In the genomic region with DNA sequence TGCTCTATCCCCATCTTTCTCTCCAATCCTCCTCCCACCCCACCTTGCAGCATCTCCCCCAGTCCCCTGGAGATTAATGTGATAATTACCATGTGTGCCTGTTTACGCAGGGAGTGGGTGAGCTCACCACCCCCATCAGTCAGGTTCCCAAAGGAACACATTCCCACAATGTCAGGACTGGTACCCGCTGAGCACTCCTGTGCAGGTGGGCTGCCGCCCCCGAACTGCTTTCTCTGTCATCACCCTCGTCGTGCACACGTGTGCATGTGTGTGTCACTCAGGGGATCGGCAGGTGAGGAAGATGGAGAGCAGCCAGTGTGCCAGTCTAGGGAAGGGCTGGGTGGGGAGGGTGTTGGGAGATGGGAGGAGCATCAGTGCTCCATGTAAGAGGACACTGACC, we compare ENCODE assay signal across 15 cellular contexts.
"Had no signal": no experiment of that assay in that cellular context is flagged by ENCODE, and none has a peak within 500 bp of the region (broad histone marks: within the 10 kb centered on the region; RNA-seq: fewer than 3 reads in every experiment).

No MANE protein-coding gene starts in this region.

- H3K36me3 Mint-ChIP-seq: activated naive CD8-positive, alpha-beta T cell treated with anti-CD3 and anti-CD28 coated beads, Interleukin-2, amount 10 ng/mL, durations not matched to agents 7 days and 5 days; neural progenitor cell; stimulated activated naive B cell treated with anti-CD40 and anti-IgM and Interleukin-4, amounts not matched to agents 10 μg/mL and 1 μg/mL and 100 μg/mL, for 72 hours had no signal

- H3K4me3 Mint-ChIP-seq: activated naive CD8-positive, alpha-beta T cell treated with anti-CD3 and anti-CD28 coated beads, Interleukin-2, amount 10 ng/mL, durations not matched to agents 7 days and 5 days; neural progenitor cell; stimulated activated naive B cell treated with anti-CD40 and anti-IgM and Interleukin-4, amounts not matched to agents 10 μg/mL and 1 μg/mL and 100 μg/mL, for 72 hours; T-helper 2 cell treated with Interferon-gamma antibody and Interleukin-4, amounts not matched to agents 5 μg/mL and 100 μg/mL, for 36 hours had no signal

- H3K27ac Mint-ChIP-seq: activated naive CD8-positive, alpha-beta T cell treated with anti-CD3 and anti-CD28 coated beads, Interleukin-2, amount 10 ng/mL, durations not matched to agents 7 days and 5 days; stimulated activated naive B cell treated with anti-CD40 and anti-IgM and Interleukin-4, amounts not matched to agents 10 μg/mL and 1 μg/mL and 100 μg/mL, for 72 hours; T-helper 2 cell treated with Interferon-gamma antibody and Interleukin-4, amounts not matched to agents 5 μg/mL and 100 μg/mL, for 36 hours had no signal

- H3K27me3 ChIP-seq: brain microvascular endothelial cell, neural progenitor cell, pancreas, tibial nerve had no signal

- DNase-seq: activated naive CD4-positive, alpha-beta T cell; activated naive CD8-positive, alpha-beta T cell treated with anti-CD3 and anti-CD28 coated beads, Interleukin-2, amount 10 ng/mL, durations not matched to agents 7 days and 5 days; brain microvascular endothelial cell; cortex of kidney; effector CD8-positive, alpha-beta T cell; heart right ventricle; left cardiac atrium; midbrain; pancreas; stimulated activated naive B cell treated with anti-CD40 and anti-IgM and Interleukin-4, amounts not matched to agents 10 μg/mL and 1 μg/mL and 100 μg/mL, for 72 hours; substantia nigra had no signal

- ATAC-seq: heart right ventricle; left cardiac atrium; pancreas; stimulated activated naive B cell treated with anti-CD40 and anti-IgM and Interleukin-4, amounts not matched to agents 10 μg/mL and 1 μg/mL and 100 μg/mL, for 72 hours had no signal

- H3K4me3 ChIP-seq: heart right ventricle, lung, neural progenitor cell, pancreas, tibial nerve had no signal

- H3K9me3 Mint-ChIP-seq: activated naive CD8-positive, alpha-beta T cell treated with anti-CD3 and anti-CD28 coated beads, Interleukin-2, amount 10 ng/mL, durations not matched to agents 7 days and 5 days; neural progenitor cell; stimulated activated naive B cell treated with anti-CD40 and anti-IgM and Interleukin-4, amounts not matched to agents 10 μg/mL and 1 μg/mL and 100 μg/mL, for 72 hours; T-helper 2 cell treated with Interferon-gamma antibody and Interleukin-4, amounts not matched to agents 5 μg/mL and 100 μg/mL, for 36 hours had no signal

- H3K27ac ChIP-seq: brain microvascular endothelial cell, heart right ventricle, neural progenitor cell, pancreas, tibial nerve had no signal

- H3K4me1 ChIP-seq: heart right ventricle, neural progenitor cell, pancreas, tibial nerve had no signal

- H3K36me3 ChIP-seq: brain microvascular endothelial cell, heart right ventricle, neural progenitor cell, pancreas, tibial nerve had no signal

- H3K4me1 Mint-ChIP-seq: activated naive CD8-positive, alpha-beta T cell treated with anti-CD3 and anti-CD28 coated beads, Interleukin-2, amount 10 ng/mL, durations not matched to agents 7 days and 5 days; stimulated activated naive B cell treated with anti-CD40 and anti-IgM and Interleukin-4, amounts not matched to agents 10 μg/mL and 1 μg/mL and 100 μg/mL, for 72 hours had no signal

- H3K9me3 ChIP-seq: heart right ventricle, pancreas, tibial nerve had no signal
